In the genomic region with DNA sequence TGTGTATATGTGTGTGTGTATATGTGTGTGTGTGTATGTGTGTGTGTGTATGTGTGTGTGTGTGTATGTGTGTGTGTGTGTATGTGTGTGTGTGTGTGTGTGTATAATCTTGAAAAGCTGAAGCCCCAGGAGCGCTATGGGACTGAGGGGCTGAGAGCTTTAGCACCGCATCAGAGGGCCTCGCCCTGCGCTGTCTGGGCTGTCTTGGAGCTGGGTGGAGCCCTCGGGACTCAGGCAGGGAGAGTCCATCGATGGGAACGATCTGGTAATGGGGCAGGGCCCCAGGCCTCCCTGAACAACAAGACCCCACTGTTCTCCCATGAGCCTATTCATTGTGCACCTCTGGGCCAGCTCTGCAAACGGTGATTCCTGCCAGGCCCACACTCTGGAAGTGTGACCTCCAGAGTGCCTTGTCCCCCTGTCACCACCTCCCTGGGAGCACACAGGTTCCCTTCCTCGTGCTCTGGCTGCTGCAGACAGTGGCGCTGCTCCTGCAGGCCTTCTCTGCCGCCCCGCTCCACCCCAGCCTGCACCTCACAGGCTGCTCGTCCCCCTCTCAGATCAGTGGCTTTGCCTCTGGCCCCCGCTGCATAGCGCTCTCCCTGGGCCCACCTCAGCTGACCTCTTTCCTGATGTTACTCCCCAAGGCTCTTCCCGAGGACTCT, we compare ENCODE assay signal across 22 cellular contexts.
"Had no signal": no experiment of that assay in that cellular context is flagged by ENCODE, and none has a peak within 500 bp of the region (broad histone marks: within the 10 kb centered on the region; RNA-seq: fewer than 3 reads in every experiment).

No MANE protein-coding gene starts in this region.

- FAIRE-seq: TTC549 had no signal

- H3K4me3 Mint-ChIP-seq: activated CD4-positive, alpha-beta T cell treated with anti-CD3 and anti-CD28 coated beads for 36 hours; activated naive CD8-positive, alpha-beta T cell treated with anti-CD3 and anti-CD28 coated beads, Interleukin-2, amount 10 ng/mL, durations not matched to agents 7 days and 5 days; activated T-helper 1 cell treated with anti-CD3 and anti-CD28 coated beads, Interleukin-12 subunit alpha, Interleukin-12 subunit beta, Interleukin-2, Interleukin-4 antibody, amounts not matched to agents 30 ng/mL and 10 ng/mL and 1 ng/mL, durations not matched to agents 14 hours and 24 hours and 36 hours; natural killer cell; stimulated activated naive CD8-positive, alpha-beta T cell treated with anti-CD3 and anti-CD28 coated beads, Interleukin-15, amount 100 ng/mL, for 72 hours; T-helper 2 cell treated with Interferon-gamma antibody and Interleukin-4, amounts not matched to agents 5 μg/mL and 100 μg/mL, for 36 hours had no signal

- ATAC-seq: activated CD4-positive, alpha-beta T cell treated with anti-CD3 and anti-CD28 coated beads for 36 hours; body of pancreas; gastrocnemius medialis; heart left ventricle; stimulated activated naive CD8-positive, alpha-beta T cell treated with anti-CD3 and anti-CD28 coated beads, Interleukin-15, amount 100 ng/mL, for 72 hours had no signal

- H3K27me3 ChIP-seq: body of pancreas, colonic mucosa, suprapubic skin, upper lobe of left lung had no signal

- H3K4me3 ChIP-seq: body of pancreas, colonic mucosa, gastrocnemius medialis, heart left ventricle, skin epidermis, suprapubic skin, upper lobe of left lung had no signal

- H3K36me3 Mint-ChIP-seq: activated naive CD8-positive, alpha-beta T cell treated with anti-CD3 and anti-CD28 coated beads, Interleukin-2, amount 10 ng/mL, durations not matched to agents 7 days and 5 days; natural killer cell had no signal

- H3K27me3 Mint-ChIP-seq: progenitor cell of endocrine pancreas had no signal

- H3K27ac ChIP-seq: body of pancreas, colonic mucosa, gastrocnemius medialis, heart left ventricle, skin epidermis, suprapubic skin, upper lobe of left lung had no signal

- H3K36me3 ChIP-seq: colonic mucosa, gastrocnemius medialis, heart left ventricle, suprapubic skin, upper lobe of left lung had no signal

- DNase-seq: activated CD4-positive, alpha-beta T cell treated with anti-CD3 and anti-CD28 coated beads for 36 hours; activated CD4-positive, alpha-beta T cell treated with anti-CD3 and anti-CD28 coated beads, Interleukin-2, amount 50 U/mL, for 48 hours; activated naive CD4-positive, alpha-beta T cell treated with Interleukin-2 at 50 U/mL for 16 hours; activated naive CD8-positive, alpha-beta T cell treated with anti-CD3 and anti-CD28 coated beads, Interleukin-2, amount 10 ng/mL, durations not matched to agents 7 days and 5 days; activated T-cell treated with anti-CD3 and anti-CD28 coated beads for 4 hours; amygdala; body of pancreas; central memory CD4-positive, alpha-beta T cell; colonic mucosa; gastrocnemius medialis; kidney glomerular epithelial cell; natural killer cell; stimulated activated CD4-positive, alpha-beta T cell treated with anti-CD3 and anti-CD28 coated beads, Interleukin-4, amount 100 ng/mL, for 1 hour; stimulated activated naive CD8-positive, alpha-beta T cell treated with anti-CD3 and anti-CD28 coated beads, Interleukin-15, amount 100 ng/mL, for 72 hours had no signal

- H3K4me1 ChIP-seq: colonic mucosa, gastrocnemius medialis, upper lobe of left lung had no signal

- H3K9me3 Mint-ChIP-seq: activated naive CD8-positive, alpha-beta T cell treated with anti-CD3 and anti-CD28 coated beads, Interleukin-2, amount 10 ng/mL, durations not matched to agents 7 days and 5 days; activated T-helper 1 cell treated with anti-CD3 and anti-CD28 coated beads, Interleukin-12 subunit alpha, Interleukin-12 subunit beta, Interleukin-2, Interleukin-4 antibody, amounts not matched to agents 30 ng/mL and 10 ng/mL and 1 ng/mL, durations not matched to agents 14 hours and 24 hours and 36 hours; natural killer cell; stimulated activated naive CD8-positive, alpha-beta T cell treated with anti-CD3 and anti-CD28 coated beads, Interleukin-15, amount 100 ng/mL, for 72 hours; T-helper 2 cell treated with Interferon-gamma antibody and Interleukin-4, amounts not matched to agents 5 μg/mL and 100 μg/mL, for 36 hours had no signal

- H3K9me3 ChIP-seq: body of pancreas, colonic mucosa, gastrocnemius medialis, heart left ventricle, suprapubic skin, upper lobe of left lung had no signal

- H3K27ac Mint-ChIP-seq: activated CD4-positive, alpha-beta T cell treated with anti-CD3 and anti-CD28 coated beads for 36 hours; activated naive CD8-positive, alpha-beta T cell treated with anti-CD3 and anti-CD28 coated beads, Interleukin-2, amount 10 ng/mL, durations not matched to agents 7 days and 5 days; activated T-helper 1 cell treated with anti-CD3 and anti-CD28 coated beads, Interleukin-12 subunit alpha, Interleukin-12 subunit beta, Interleukin-2, Interleukin-4 antibody, amounts not matched to agents 30 ng/mL and 10 ng/mL and 1 ng/mL, durations not matched to agents 14 hours and 24 hours and 36 hours; natural killer cell; progenitor cell of endocrine pancreas; stimulated activated naive CD8-positive, alpha-beta T cell treated with anti-CD3 and anti-CD28 coated beads, Interleukin-15, amount 100 ng/mL, for 72 hours; T-helper 2 cell treated with Interferon-gamma antibody and Interleukin-4, amounts not matched to agents 5 μg/mL and 100 μg/mL, for 36 hours had no signal
